Comparison of ENCODE assay signal across 19 cellular contexts in the genomic region with DNA sequence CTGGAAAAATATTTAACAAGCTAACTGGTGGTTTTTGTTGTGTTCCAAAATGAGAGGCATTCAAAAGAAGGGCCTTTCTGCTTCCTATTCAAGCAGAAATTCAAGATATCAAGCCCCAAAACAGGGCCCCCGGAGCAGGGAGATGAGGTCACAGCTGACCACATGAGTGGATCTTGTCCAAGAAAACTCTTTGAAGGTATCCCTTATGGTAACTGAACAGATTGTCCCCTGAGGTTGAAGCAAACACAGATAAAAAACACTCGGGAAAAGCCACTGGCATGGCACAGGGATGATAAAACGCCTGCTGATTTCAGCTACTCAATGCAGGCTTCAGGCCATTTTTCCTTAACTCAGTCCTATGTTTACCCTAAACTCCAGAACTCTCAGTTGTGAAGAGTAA. TPM values are rescaled to one million over a fixed set of nuclear protein-coding genes. Genes with fewer than 3 reads are reported as not detected.
DNase-seq lines count a peak whose midpoint lies in the region; ATAC-seq and TF ChIP-seq lines count a peak whose summit lies in the region.
"Had no signal": no experiment of that assay in that cellular context is flagged by ENCODE, and none has a peak within 500 bp of the region (broad histone marks: within the 10 kb centered on the region; RNA-seq: fewer than 3 reads in every experiment).

No MANE protein-coding gene starts in this region.

- H3K4me2 ChIP-seq in GM23338 (no peak overlapping the region), osteoblast (ENCODE audit: insufficient read depth, low read length) (peak overlapping the region; percentile 23)

- H3K27me3 ChIP-seq in GM23338 (ENCODE audit: insufficient read depth) (no peaks in the 10 kb centered on the region), osteoblast (ENCODE audit: insufficient read depth, low read length) (no peaks in the 10 kb centered on the region)

- H3K36me3 ChIP-seq in GM23338 (ENCODE audit: insufficient read depth) (no peaks in the 10 kb centered on the region), osteoblast (ENCODE audit: insufficient read depth, low read length) (no peaks in the 10 kb centered on the region)

- H4K20me1 ChIP-seq in GM23338 (replicated peaks; ENCODE audit: insufficient read depth) (no peaks in the 10 kb centered on the region), osteoblast (ENCODE audit: insufficient read depth, low read length) (no peaks in the 10 kb centered on the region)

- H3K9me3 ChIP-seq in osteoblast (ENCODE audit: low read depth, low read length): no peaks in the 10 kb centered on the region

- no peaks in the 10 kb centered on the region; the same call in 1 of the 2 replicates for H3K9me2 ChIP-seq in GM23338 (ENCODE audit: insufficient read depth)

- DNase-seq in GM23338 (ENCODE audit: low spot score) (no peak), astrocyte of the cerebellum (ENCODE audit: low read depth) (peak; percentile 86), Right ventricle myocardium superior (peak; percentile 37), osteoblast (ENCODE audit: insufficient read length, low spot score, missing footprints) (no peak), left colon (no peak)
- DNase-seq in activated T-cell treated with anti-CD3 and anti-CD28 coated beads, Interleukin-2, amount 50 U/mL, for 72 hours: no peak
- DNase-seq: activated CD8-positive, alpha-beta memory T cell treated with anti-CD3 and anti-CD28 coated beads, Interleukin-2, amount 10 ng/mL, durations not matched to agents 7 days and 5 days; activated effector memory CD4-positive, alpha-beta T cell treated with anti-CD3 and anti-CD28 coated beads, Interleukin-2, amount 50 U/mL, for 16 hours; CD8-positive, alpha-beta T cell; NCI-H2029; NCI-H510A; SIG-M5; stimulated activated CD4-positive, alpha-beta T cell treated with anti-CD3 and anti-CD28 coated beads, Interleukin-1b, Interleukin-23, amount 100 ng/mL, for 48 hours had no signal

- H3K27ac ChIP-seq in GM23338 (ENCODE audit: low read depth) (no peak overlapping the region), osteoblast (ENCODE audit: low read depth, low read length) (no peak overlapping the region)
- H3K27ac ChIP-seq: epithelial cell of prostate had no signal

- intact Hi-C loops in Right ventricle myocardium superior (cut with DNase I) (no loop called here), left colon (cut with DNase I, micrococcal nuclease) (no loop called here)

- H3K4me1 ChIP-seq in GM23338 (ENCODE audit: insufficient read depth): no peaks in the 10 kb centered on the region
- H3K4me1 ChIP-seq in osteoblast (ENCODE audit: insufficient read depth, low read length): peaks cover 43% of the 10 kb centered on the region

- no peaks in the 10 kb centered on the region for H3K9me3 Mint-ChIP-seq in GM23338
- no peaks in the 10 kb centered on the region for H3K9me3 Mint-ChIP-seq in activated T-cell treated with anti-CD3 and anti-CD28 coated beads, Interleukin-2, amount 50 U/mL, for 72 hours
- H3K9me3 Mint-ChIP-seq: CD8-positive, alpha-beta T cell; dendritic cell treated with granulocyte-macrophage colony-stimulating factor and Interleukin-4, amounts not matched to agents 40 ng/mL and 50 ng/mL, for 4 days; neural crest cell had no signal

- H3K4me3 Mint-ChIP-seq in GM23338: no peak overlapping the region
- no peak overlapping the region for H3K4me3 Mint-ChIP-seq in activated T-cell treated with anti-CD3 and anti-CD28 coated beads, Interleukin-2, amount 50 U/mL, for 72 hours
- H3K4me3 Mint-ChIP-seq: activated CD8-positive, alpha-beta memory T cell treated with anti-CD3 and anti-CD28 coated beads, Interleukin-2, amount 10 ng/mL, durations not matched to agents 7 days and 5 days; CD8-positive, alpha-beta T cell; dendritic cell treated with granulocyte-macrophage colony-stimulating factor and Interleukin-4, amounts not matched to agents 40 ng/mL and 50 ng/mL, for 4 days; neural crest cell had no signal

- H2AFZ ChIP-seq in GM23338 (peak overlapping the region; percentile 38), osteoblast (ENCODE audit: low read length) (no peak overlapping the region)

- H3K27me3 Mint-ChIP-seq in GM23338 (ENCODE audit: insufficient read depth, low read depth, poor library complexity): no peaks in the 10 kb centered on the region
- no peaks in the 10 kb centered on the region for H3K27me3 Mint-ChIP-seq in activated T-cell treated with anti-CD3 and anti-CD28 coated beads, Interleukin-2, amount 50 U/mL, for 72 hours (ENCODE audit: low read depth)
- H3K27me3 Mint-ChIP-seq: dendritic cell treated with granulocyte-macrophage colony-stimulating factor and Interleukin-4, amounts not matched to agents 40 ng/mL and 50 ng/mL, for 4 days had no signal

- no peaks in the 10 kb centered on the region for H3F3A ChIP-seq in GM23338 (replicated peaks; ENCODE audit: low read depth)

- in situ Hi-C loops in astrocyte of the cerebellum (cut with HindIII; ENCODE audit: low sequenced_read_pairs): no loop called here

- H3K27ac Mint-ChIP-seq in GM23338: no peak overlapping the region
- no peak overlapping the region for H3K27ac Mint-ChIP-seq in activated T-cell treated with anti-CD3 and anti-CD28 coated beads, Interleukin-2, amount 50 U/mL, for 72 hours
- H3K27ac Mint-ChIP-seq: activated CD8-positive, alpha-beta memory T cell treated with anti-CD3 and anti-CD28 coated beads, Interleukin-2, amount 10 ng/mL, durations not matched to agents 7 days and 5 days; CD8-positive, alpha-beta T cell; dendritic cell treated with granulocyte-macrophage colony-stimulating factor and Interleukin-4, amounts not matched to agents 40 ng/mL and 50 ng/mL, for 4 days had no signal

- no peak for ATAC-seq in GM23338
- peak; percentile 89 for ATAC-seq in Right ventricle myocardium superior (ENCODE audit: poor library complexity)
- ATAC-seq in GM21381 (IDR thresholded peaks at IDR 0.05; ENCODE audit: unreplicated experiment): no peak
- no peak for ATAC-seq in left colon
- ATAC-seq in HG02852 (IDR thresholded peaks at IDR 0.05; ENCODE audit: unreplicated experiment): no peak
- no peak for ATAC-seq in activated T-cell treated with anti-CD3 and anti-CD28 coated beads, Interleukin-2, amount 50 U/mL, for 72 hours (replicated peaks in 1 of 2)
- ATAC-seq: activated CD8-positive, alpha-beta memory T cell treated with anti-CD3 and anti-CD28 coated beads, Interleukin-2, amount 10 ng/mL, durations not matched to agents 7 days and 5 days; CD8-positive, alpha-beta T cell had no signal

- H3K36me3 Mint-ChIP-seq in GM23338 (ENCODE audit: low read depth): no peaks in the 10 kb centered on the region
- no peaks in the 10 kb centered on the region for H3K36me3 Mint-ChIP-seq in activated T-cell treated with anti-CD3 and anti-CD28 coated beads, Interleukin-2, amount 50 U/mL, for 72 hours (ENCODE audit: insufficient read depth in 2 of 2)
- H3K36me3 Mint-ChIP-seq: activated CD8-positive, alpha-beta memory T cell treated with anti-CD3 and anti-CD28 coated beads, Interleukin-2, amount 10 ng/mL, durations not matched to agents 7 days and 5 days; CD8-positive, alpha-beta T cell had no signal

- H3K79me2 ChIP-seq in GM23338 (replicated peaks; ENCODE audit: insufficient read depth) (no peaks in the 10 kb centered on the region), osteoblast (ENCODE audit: insufficient read depth, low read length) (no peaks in the 10 kb centered on the region)

- no peak overlapping the region for H3K4me3 ChIP-seq in GM23338
- no peak overlapping the region for H3K4me3 ChIP-seq in astrocyte of the cerebellum (ENCODE audit: low read depth, low read length)
- no peak overlapping the region for H3K4me3 ChIP-seq in osteoblast (ENCODE audit: insufficient read depth, low read length)

- TF ChIP-seq CTCF in GM23338 (conservative IDR thresholded peaks at IDR 0.05; ENCODE audit: low read depth in 2 of 2): no peak
- no peak for TF ChIP-seq CTCF in astrocyte of the cerebellum (IDR thresholded peaks at IDR 0.05; ENCODE audit: low read depth, low read length, missing control alignments)
- TF ChIP-seq CTCF in osteoblast (IDR thresholded peaks at IDR 0.05; ENCODE audit: extremely low read depth, low read depth, low read length): no peak

- H3K4me1 Mint-ChIP-seq in GM23338: peaks cover 2% of the 10 kb centered on the region; the same call in 1 of the 3 replicates
- H3K4me1 Mint-ChIP-seq in activated T-cell treated with anti-CD3 and anti-CD28 coated beads, Interleukin-2, amount 50 U/mL, for 72 hours (ENCODE audit: low read depth): no peaks in the 10 kb centered on the region
- H3K4me1 Mint-ChIP-seq: activated CD8-positive, alpha-beta memory T cell treated with anti-CD3 and anti-CD28 coated beads, Interleukin-2, amount 10 ng/mL, durations not matched to agents 7 days and 5 days had no signal

TF ChIP-seq in GM23338, 12 proteins besides CTCF, POLR2A, EP300 and RAD21 (continues in another document):
- no peak for TF ChIP-seq STAT1 (IDR thresholded peaks at IDR 0.05; ENCODE audit: unreplicated experiment)

RNA-seq across cellular contexts. Expression of a gene that starts 36.1 kb away (rescaled TPM):
- 27.2 and 29.0 TPM in 2 replicates for total RNA-seq in GM23338 (2014; rRNA removed; shearing (Covaris generic))
- polyA plus RNA-seq in GM23338 (2016; fragmentation: Nextera tagmentation; extraction: Ambion mirVana): 30.4 and 40.7 TPM in 2 replicates
- total RNA-seq in Right ventricle myocardium superior (93.8 TPM), osteoblast (45.2 and 76.9 TPM in 2 replicates), left colon (1 to 10 TPM; 1.8 to 2.2 TPM)
- 1 to 10 TPM in 1 of 2 donors, under 1 TPM in 1; 0.62 to 1.5 TPM for total RNA-seq in activated T-cell treated with anti-CD3 and anti-CD28 coated beads, Interleukin-2, amount 50 U/mL, for 72 hours
- total RNA-seq: activated CD8-positive, alpha-beta memory T cell treated with anti-CD3 and anti-CD28 coated beads, Interleukin-2, amount 10 ng/mL, durations not matched to agents 7 days and 5 days; CD8-positive, alpha-beta T cell; T-helper 2 cell treated with Interferon-gamma antibody and Interleukin-4, amounts not matched to agents 100 ng/mL and 5 ng/mL, for 36 hours had no signal

Comparison
In these comparisons a context has a peak if more than half of its experiments do, and no peak if none do; other contexts are left out.
1. DNase-seq: peak in astrocyte of the cerebellum (single experiment) and Right ventricle myocardium superior (single experiment); none in GM23338 (single experiment), osteoblast (single experiment), left colon (0 of 2) and activated T-cell treated with anti-CD3 and anti-CD28 coated beads, Interleukin-2, amount 50 U/mL, for 72 hours (0 of 2).